Comparison of ENCODE assay signal across 14 cellular contexts in the genomic region with DNA sequence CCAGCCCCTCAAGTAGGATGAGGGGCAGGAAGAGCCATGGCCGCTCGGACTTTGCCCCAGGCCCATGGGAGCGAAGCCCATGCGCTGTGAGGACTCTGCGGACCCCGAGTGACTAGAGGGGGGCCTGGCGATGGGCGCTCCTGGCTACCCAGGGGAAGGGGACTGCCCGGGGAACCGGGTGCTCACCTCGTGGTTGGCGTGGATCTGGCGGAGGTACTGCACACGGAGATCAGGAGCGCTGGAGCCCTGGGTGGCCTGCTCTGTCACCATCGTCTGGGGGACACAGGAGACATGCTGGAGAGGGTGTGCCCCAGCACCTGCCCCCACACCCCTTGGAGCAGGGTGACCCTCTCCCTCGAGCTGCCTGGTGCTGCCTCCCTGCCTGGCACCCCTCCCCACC. TPM values are rescaled to one million over a fixed set of nuclear protein-coding genes. Genes with fewer than 3 reads are reported as not detected.
DNase-seq lines count a peak whose midpoint lies in the region; ATAC-seq and TF ChIP-seq lines count a peak whose summit lies in the region.
"Had no signal": no experiment of that assay in that cellular context is flagged by ENCODE, and none has a peak within 500 bp of the region (broad histone marks: within the 10 kb centered on the region; RNA-seq: fewer than 3 reads in every experiment).

No MANE protein-coding gene starts in this region.

- H3K9me3 Mint-ChIP-seq in chondrocyte (ENCODE audit: low read depth) = no peaks in the 10 kb centered on the region
- no peaks in the 10 kb centered on the region for H3K9me3 Mint-ChIP-seq in WTC11
- H3K9me3 Mint-ChIP-seq: CD8-positive, alpha-beta T cell; IgD-negative memory B cell had no signal

- H3K27me3 Mint-ChIP-seq in chondrocyte (ENCODE audit: low read depth) (no peaks in the 10 kb centered on the region), WTC11 (ENCODE audit: low read depth) (peaks cover 5% of the 10 kb centered on the region)

- no peak for TF ChIP-seq CTCF in BE2C (IDR thresholded peaks at IDR 0.05; ENCODE audit: low read depth, low read length)
- TF ChIP-seq CTCF in GM06990 (IDR thresholded peaks at IDR 0.05; ENCODE audit: insufficient read depth, low read length, poor library complexity, severe bottlenecking) = no peak
- no peak for TF ChIP-seq CTCF in chondrocyte (IDR thresholded peaks at IDR 0.05)
- no peak for TF ChIP-seq CTCF in osteoblast (IDR thresholded peaks at IDR 0.05; ENCODE audit: extremely low read depth, low read depth, low read length)
- TF ChIP-seq CTCF in WTC11 (IDR thresholded peaks at IDR 0.05) = no peak

- no peak overlapping the region for H3K4me2 ChIP-seq in osteoblast (ENCODE audit: insufficient read depth, low read length)
- H3K4me2 ChIP-seq: A549 had no signal

- ATAC-seq in WTC11 = no peak
- ATAC-seq: A549; CD8-positive, alpha-beta T cell had no signal

- no peaks in the 10 kb centered on the region for H3K79me2 ChIP-seq in osteoblast (ENCODE audit: insufficient read depth, low read length)

- DNase-seq in BE2C = peak; percentile 7
- DNase-seq in GM06990 (ENCODE audit: extremely low read depth, insufficient read length) = peak; percentile 9
- no peak for DNase-seq in chondrocyte (ENCODE audit: low spot score)
- DNase-seq in osteoblast (ENCODE audit: insufficient read length, low spot score, missing footprints) = peak; percentile 55
- DNase-seq in WTC11 (ENCODE audit: low spot score) = no peak
- no peak for DNase-seq in caudate nucleus (lab: John Stamatoyannopoulos, UW)
- DNase-seq: Caco-2; CD8-positive, alpha-beta T cell; DND-41; GDM1; GM23248 had no signal

- H3K27ac Mint-ChIP-seq in chondrocyte (ENCODE audit: unreplicated experiment) (peak overlapping the region; percentile 69), WTC11 (no peak overlapping the region)
- H3K27ac Mint-ChIP-seq: CD8-positive, alpha-beta T cell; IgD-negative memory B cell had no signal

- H3K4me1 Mint-ChIP-seq in chondrocyte (ENCODE audit: low read depth) = peaks cover 4% of the 10 kb centered on the region
- H3K4me1 Mint-ChIP-seq in WTC11 = no peaks in the 10 kb centered on the region

- POLR2A ChIA-PET in WTC11 (lab: Charles Lee) = no interaction called here

- H3K4me3 Mint-ChIP-seq in chondrocyte (ENCODE audit: unreplicated experiment) = no peak overlapping the region
- H3K4me3 Mint-ChIP-seq in WTC11 = no peak overlapping the region
- H3K4me3 Mint-ChIP-seq: CD14-positive monocyte; CD8-positive, alpha-beta T cell; IgD-negative memory B cell had no signal

- no peak overlapping the region for H3K27ac ChIP-seq in osteoblast (ENCODE audit: low read depth, low read length)
- no peak overlapping the region for H3K27ac ChIP-seq in caudate nucleus (ENCODE audit: low read depth, low read length)
- H3K27ac ChIP-seq: A549, GM23248 had no signal

- H3K4me1 ChIP-seq in BE2C (peaks cover 15% of the 10 kb centered on the region), osteoblast (ENCODE audit: insufficient read depth, low read length) (no peaks in the 10 kb centered on the region)
- H3K4me1 ChIP-seq: A549, Caco-2 had no signal

- peaks cover 19% of the 10 kb centered on the region for H4K20me1 ChIP-seq in osteoblast (ENCODE audit: insufficient read depth, low read length)

- H3K4me3 ChIP-seq in BE2C (ENCODE audit: low read depth, low read length) (no peak overlapping the region), GM06990 (replicated peaks; ENCODE audit: low read depth, low read length) (no peak overlapping the region), osteoblast (ENCODE audit: insufficient read depth, low read length) (no peak overlapping the region)
- H3K4me3 ChIP-seq: A549, GM23248 had no signal

- CTCF ChIA-PET in WTC11 (lab: Charles Lee) = no interaction called here

- H2AFZ ChIP-seq in osteoblast (ENCODE audit: low read length) = no peak overlapping the region
- H2AFZ ChIP-seq: GM23248 had no signal

- no peaks in the 10 kb centered on the region for H3K9me3 ChIP-seq in BE2C
- no peaks in the 10 kb centered on the region for H3K9me3 ChIP-seq in osteoblast (ENCODE audit: low read depth, low read length)
- H3K9me3 ChIP-seq: A549, Caco-2 had no signal

- H3K36me3 Mint-ChIP-seq in chondrocyte (ENCODE audit: low read depth) (peaks cover 10% of the 10 kb centered on the region), WTC11 (peaks cover 3% of the 10 kb centered on the region; the same call in 1 of the 2 replicates)
- H3K36me3 Mint-ChIP-seq: IgD-negative memory B cell had no signal

- H3K36me3 ChIP-seq in BE2C (peaks cover 28% of the 10 kb centered on the region), GM06990 (ENCODE audit: control insufficient read depth, insufficient read depth, low read length) (peaks cover 27% of the 10 kb centered on the region), osteoblast (ENCODE audit: insufficient read depth, low read length) (peaks cover 42% of the 10 kb centered on the region)

- H3K27me3 ChIP-seq in BE2C (no peaks in the 10 kb centered on the region), GM06990 (replicated peaks; ENCODE audit: control insufficient read depth, insufficient read depth, low read length) (no peaks in the 10 kb centered on the region), osteoblast (ENCODE audit: insufficient read depth, low read length) (peaks cover 5% of the 10 kb centered on the region)

TF ChIP-seq in WTC11, 78 proteins besides CTCF, POLR2A, EP300 and RAD21 (continues in another document):
- TF ChIP-seq, protein P1, sequence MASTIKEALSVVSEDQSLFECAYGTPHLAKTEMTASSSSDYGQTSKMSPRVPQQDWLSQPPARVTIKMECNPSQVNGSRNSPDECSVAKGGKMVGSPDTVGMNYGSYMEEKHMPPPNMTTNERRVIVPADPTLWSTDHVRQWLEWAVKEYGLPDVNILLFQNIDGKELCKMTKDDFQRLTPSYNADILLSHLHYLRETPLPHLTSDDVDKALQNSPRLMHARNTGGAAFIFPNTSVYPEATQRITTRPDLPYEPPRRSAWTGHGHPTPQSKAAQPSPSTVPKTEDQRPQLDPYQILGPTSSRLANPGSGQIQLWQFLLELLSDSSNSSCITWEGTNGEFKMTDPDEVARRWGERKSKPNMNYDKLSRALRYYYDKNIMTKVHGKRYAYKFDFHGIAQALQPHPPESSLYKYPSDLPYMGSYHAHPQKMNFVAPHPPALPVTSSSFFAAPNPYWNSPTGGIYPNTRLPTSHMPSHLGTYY (CRISPR knock-in tag; IDR thresholded peaks at IDR 0.05) = no peak
- TF ChIP-seq ZNF425 (CRISPR knock-in tag; conservative IDR thresholded peaks at IDR 0.05) (no peak), MAX (CRISPR knock-in tag; IDR thresholded peaks at IDR 0.05) (no peak), GRHL2 (CRISPR knock-in tag; IDR thresholded peaks at IDR 0.05; ENCODE audit: insufficient replicate concordance, severe bottlenecking) (no peak), CBFB (CRISPR knock-in tag; IDR thresholded peaks at IDR 0.05; ENCODE audit: low read depth) (no peak), SMAD3 (CRISPR knock-in tag; IDR thresholded peaks at IDR 0.05; ENCODE audit: borderline replicate concordance) (no peak), ZNF219 (CRISPR knock-in tag; IDR thresholded peaks at IDR 0.05; ENCODE audit: borderline replicate concordance) (no peak), ZNF416 (CRISPR knock-in tag; IDR thresholded peaks at IDR 0.05) (no peak)

RNA-seq across cellular contexts. Expression of gene FAAP100, which starts 11.0 kb away (rescaled TPM):
- polyA plus RNA-seq in BE2C (2012; ENCODE audit: insufficient read depth, insufficient read length, low read depth) = 43.0 TPM
- total RNA-seq in chondrocyte (39.8 to 62.7 TPM (median 43.1 TPM) in 3 replicates), osteoblast (43.0 and 44.5 TPM in 2 replicates), WTC11 (2021) (44.7 to 54.7 TPM (median 47.8 TPM) in 3 replicates)

RNA-seq across cellular contexts. Expression of gene FSCN2, which starts 12.9 kb away (rescaled TPM):
- 2.4 TPM for polyA plus RNA-seq in BE2C (2012; ENCODE audit: insufficient read depth, insufficient read length, low read depth)
- total RNA-seq in chondrocyte = 4.1 to 6.1 TPM (median 5.3 TPM) in 3 replicates
- 2.9 and 5.1 TPM in 2 replicates for total RNA-seq in osteoblast
- 0.31 to 0.89 TPM (median 0.46 TPM) in 3 replicates for total RNA-seq in WTC11 (2021)
- polyA plus RNA-seq: CD14-positive monocyte had no signal

RNA-seq across cellular contexts. Expression of gene ACTG1, which starts 28.5 kb away (rescaled TPM):
- polyA plus RNA-seq in BE2C (2012; ENCODE audit: insufficient read depth, insufficient read length, low read depth) = 2,263 TPM
- 3,639 to 4,575 TPM (median 4,567 TPM) in 3 replicates for total RNA-seq in chondrocyte
- total RNA-seq in osteoblast = 10,373 and 13,273 TPM in 2 replicates
- total RNA-seq in WTC11 (2021) = 3,338 to 3,455 TPM (median 3,348 TPM) in 3 replicates

Comparison
In these comparisons a context has a peak if more than half of its experiments do, and no peak if none do; other contexts are left out.
1. DNase-seq: peak in BE2C (single experiment), GM06990 (single experiment) and osteoblast (single experiment); none in chondrocyte (single experiment), WTC11 (single experiment) and caudate nucleus (0 of 61).